ENCODE assay signal across 1 cellular context in the genomic region with DNA sequence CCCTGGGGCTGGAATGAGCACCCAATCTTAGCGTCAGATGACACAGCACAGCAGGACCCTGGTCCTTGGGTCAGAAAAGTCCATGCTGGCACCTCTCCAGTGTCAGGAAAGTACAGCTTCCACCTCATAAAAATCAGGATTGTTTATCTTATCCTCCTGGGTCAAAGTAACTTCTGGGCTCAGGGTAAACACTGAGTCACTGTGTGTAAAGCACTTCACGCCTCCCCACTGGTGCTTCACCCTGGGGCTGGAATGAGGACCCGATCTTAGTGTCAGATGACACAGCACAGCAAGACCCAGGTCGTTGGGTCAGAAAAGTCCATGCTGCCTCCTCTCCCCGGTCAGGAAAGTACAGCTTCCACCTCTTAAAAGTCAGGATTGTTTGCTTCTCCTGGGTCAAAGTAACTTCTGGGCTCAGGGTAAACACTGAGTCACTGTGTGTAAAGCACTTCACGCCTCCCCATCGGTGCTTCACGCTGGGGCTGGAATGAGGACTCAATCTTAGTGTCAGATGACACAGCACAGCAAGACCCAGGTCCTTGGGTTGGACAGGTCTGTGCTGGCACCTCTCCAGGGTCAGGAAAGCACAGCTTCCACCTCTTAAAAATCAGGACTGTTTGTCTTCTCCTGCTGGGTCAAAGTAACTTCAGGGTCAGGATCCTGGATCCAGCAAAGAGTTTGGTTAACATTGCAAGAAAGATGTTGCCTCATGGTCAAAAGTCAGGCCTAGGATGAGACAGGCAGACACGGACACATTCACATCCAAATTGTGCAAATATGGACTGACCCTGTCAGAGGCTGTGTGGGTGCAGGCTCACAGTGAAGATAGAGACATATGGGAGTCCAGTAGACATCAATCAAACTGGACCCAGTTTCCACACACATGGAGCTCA.
TF ChIP-seq lines count a peak whose summit lies in the region.

No MANE protein-coding gene starts in this region.

TF ChIP-seq in HEK293, 187 proteins besides CTCF, POLR2A, EP300 and RAD21 (continued from another document and continues in another):
- TF ChIP-seq BCL6B (tag by site-specific recombination; IDR thresholded peaks at IDR 0.05): peak; percentile 63; the same call in 1 of the 2 replicates
- no peak for TF ChIP-seq ZNF274 (IDR thresholded peaks at IDR 0.05; ENCODE audit: low read length)
- no peak for TF ChIP-seq ZNF274 (tag by site-specific recombination; IDR thresholded peaks at IDR 0.05; ENCODE audit: borderline replicate concordance)
- peak; percentile 99 for TF ChIP-seq GLIS2 (tag by site-specific recombination; IDR thresholded peaks at IDR 0.05)
- TF ChIP-seq, protein P1, sequence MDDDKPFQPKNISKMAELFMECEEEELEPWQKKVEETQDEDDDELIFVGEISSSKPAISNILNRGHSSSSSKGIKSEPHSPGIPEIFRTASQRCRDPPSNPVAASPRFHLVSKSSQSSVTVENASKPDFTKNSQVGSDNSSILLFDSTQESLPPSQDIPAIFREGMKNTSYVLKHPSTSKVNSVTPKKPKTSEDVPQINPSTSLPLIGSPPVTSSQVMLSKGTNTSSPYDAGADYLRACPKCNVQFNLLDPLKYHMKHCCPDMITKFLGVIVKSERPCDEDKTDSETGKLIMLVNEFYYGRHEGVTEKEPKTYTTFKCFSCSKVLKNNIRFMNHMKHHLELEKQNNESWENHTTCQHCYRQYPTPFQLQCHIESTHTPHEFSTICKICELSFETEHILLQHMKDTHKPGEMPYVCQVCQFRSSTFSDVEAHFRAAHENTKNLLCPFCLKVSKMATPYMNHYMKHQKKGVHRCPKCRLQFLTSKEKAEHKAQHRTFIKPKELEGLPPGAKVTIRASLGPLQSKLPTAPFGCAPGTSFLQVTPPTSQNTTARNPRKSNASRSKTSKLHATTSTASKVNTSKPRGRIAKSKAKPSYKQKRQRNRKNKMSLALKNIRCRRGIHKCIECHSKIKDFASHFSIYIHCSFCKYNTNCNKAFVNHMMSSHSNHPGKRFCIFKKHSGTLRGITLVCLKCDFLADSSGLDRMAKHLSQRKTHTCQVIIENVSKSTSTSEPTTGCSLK (tag by site-specific recombination; IDR thresholded peaks at IDR 0.05): no peak
- TF ChIP-seq ZNF121 (tag by site-specific recombination; IDR thresholded peaks at IDR 0.05): peak; percentile 74; the same call in 1 of the 2 replicates
- peak; percentile 100 for TF ChIP-seq ZNF24 (tag by site-specific recombination; IDR thresholded peaks at IDR 0.05)
- 0 out of 2 replicates have a peak, but pooled peaks have one; percentile 24 for TF ChIP-seq SP2 (tag by site-specific recombination; IDR thresholded peaks at IDR 0.05)
- peak; percentile 29; the same call in 1 of the 2 replicates for TF ChIP-seq ZNF513 (tag by site-specific recombination; IDR thresholded peaks at IDR 0.05)
- no peak for TF ChIP-seq ZNF670 (tag by site-specific recombination; IDR thresholded peaks at IDR 0.05; ENCODE audit: low read depth)
- TF ChIP-seq ZNF623 (tag by site-specific recombination; IDR thresholded peaks at IDR 0.05): peak; percentile 69
- TF ChIP-seq ZNF214 (tag by site-specific recombination; IDR thresholded peaks at IDR 0.05; ENCODE audit: borderline replicate concordance): 0 out of 2 replicates have a peak, but pooled peaks have one; percentile 37
- TF ChIP-seq ZFHX2 (tag by site-specific recombination; conservative IDR thresholded peaks at IDR 0.05): peak; percentile 90
- TF ChIP-seq ZNF585B (tag by site-specific recombination; IDR thresholded peaks at IDR 0.05): no peak
- peak; percentile 100 for TF ChIP-seq INSM2 (tag by site-specific recombination; IDR thresholded peaks at IDR 0.05)
- TF ChIP-seq ZEB2 (tag by site-specific recombination; IDR thresholded peaks at IDR 0.05): peak; percentile 99
- no peak for TF ChIP-seq ZNF138 (tag by site-specific recombination; IDR thresholded peaks at IDR 0.05; ENCODE audit: borderline replicate concordance)
- TF ChIP-seq ZNF302 (tag by site-specific recombination; IDR thresholded peaks at IDR 0.05; ENCODE audit: low read depth): no peak
- TF ChIP-seq ZSCAN23 (tag by site-specific recombination; IDR thresholded peaks at IDR 0.05): peak; percentile 100
- TF ChIP-seq ZNF37A (tag by site-specific recombination; IDR thresholded peaks at IDR 0.05): no peak; the same call in 1 of the 2 replicates
- TF ChIP-seq, protein P2, sequence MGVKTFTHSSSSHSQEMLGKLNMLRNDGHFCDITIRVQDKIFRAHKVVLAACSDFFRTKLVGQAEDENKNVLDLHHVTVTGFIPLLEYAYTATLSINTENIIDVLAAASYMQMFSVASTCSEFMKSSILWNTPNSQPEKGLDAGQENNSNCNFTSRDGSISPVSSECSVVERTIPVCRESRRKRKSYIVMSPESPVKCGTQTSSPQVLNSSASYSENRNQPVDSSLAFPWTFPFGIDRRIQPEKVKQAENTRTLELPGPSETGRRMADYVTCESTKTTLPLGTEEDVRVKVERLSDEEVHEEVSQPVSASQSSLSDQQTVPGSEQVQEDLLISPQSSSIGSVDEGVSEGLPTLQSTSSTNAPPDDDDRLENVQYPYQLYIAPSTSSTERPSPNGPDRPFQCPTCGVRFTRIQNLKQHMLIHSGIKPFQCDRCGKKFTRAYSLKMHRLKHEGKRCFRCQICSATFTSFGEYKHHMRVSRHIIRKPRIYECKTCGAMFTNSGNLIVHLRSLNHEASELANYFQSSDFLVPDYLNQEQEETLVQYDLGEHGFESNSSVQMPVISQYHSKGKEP (tag by site-specific recombination; IDR thresholded peaks at IDR 0.05): no peak
- 0 out of 2 replicates have a peak, but pooled peaks have one; percentile 43 for TF ChIP-seq ZNF76 (tag by site-specific recombination; IDR thresholded peaks at IDR 0.05; ENCODE audit: borderline replicate concordance, low read depth)
- peak; percentile 95 for TF ChIP-seq ZNF398 (tag by site-specific recombination; IDR thresholded peaks at IDR 0.05)
- peak; percentile 93 for TF ChIP-seq ZNF280D (tag by site-specific recombination; IDR thresholded peaks at IDR 0.05)
- peak; percentile 89 for TF ChIP-seq MYNN (tag by site-specific recombination; IDR thresholded peaks at IDR 0.05; ENCODE audit: borderline replicate concordance)
- TF ChIP-seq ZSCAN4 (tag by site-specific recombination; IDR thresholded peaks at IDR 0.05): peak; percentile 71; the same call in 1 of the 2 replicates
- 0 out of 2 replicates have a peak, but pooled peaks have one; percentile 6 for TF ChIP-seq ZNF433 (tag by site-specific recombination; IDR thresholded peaks at IDR 0.05; ENCODE audit: low read depth)
- TF ChIP-seq ZNF416 (tag by site-specific recombination; IDR thresholded peaks at IDR 0.05): no peak; the same call in 1 of the 2 replicates
- TF ChIP-seq ZNF558 (tag by site-specific recombination; IDR thresholded peaks at IDR 0.05): peak; percentile 93
- TF ChIP-seq ZNF174 (tag by site-specific recombination; IDR thresholded peaks at IDR 0.05): no peak
- no peak for TF ChIP-seq ZBTB7A (tag by site-specific recombination; IDR thresholded peaks at IDR 0.05; ENCODE audit: low read depth)
- no peak for TF ChIP-seq ZNF791 (tag by site-specific recombination; IDR thresholded peaks at IDR 0.05)
- TF ChIP-seq OSR2 (tag by site-specific recombination; IDR thresholded peaks at IDR 0.05): peak; percentile 100
- peak; percentile 97 for TF ChIP-seq ZBTB21 (tag by site-specific recombination; IDR thresholded peaks at IDR 0.05)
- TF ChIP-seq REPIN1 (tag by site-specific recombination; IDR thresholded peaks at IDR 0.05; ENCODE audit: low read depth): no peak
- TF ChIP-seq PRDM1 (tag by site-specific recombination; IDR thresholded peaks at IDR 0.05): peak; percentile 82; the same call in 1 of the 2 replicates
- TF ChIP-seq ZNF211 (tag by site-specific recombination; IDR thresholded peaks at IDR 0.05; ENCODE audit: low read depth): no peak
- TF ChIP-seq ZNF843 (tag by site-specific recombination; IDR thresholded peaks at IDR 0.05): peak; percentile 100
- no peak for TF ChIP-seq ZNF169 (tag by site-specific recombination; IDR thresholded peaks at IDR 0.05)
- no peak for TF ChIP-seq PBX3 (CRISPR knock-in tag; IDR thresholded peaks at IDR 0.05)
- peak; percentile 97 for TF ChIP-seq ZNF660 (tag by site-specific recombination; IDR thresholded peaks at IDR 0.05)
- no peak for TF ChIP-seq HOXC10 (CRISPR knock-in tag; IDR thresholded peaks at IDR 0.05)
